In genomic region chr3:56590814-56591213, GRCh38 we compare ENCODE assay signal across 17 cellular contexts. TPM values are rescaled to one million over a fixed set of nuclear protein-coding genes. Genes with fewer than 3 reads are reported as not detected.
A peak's percentile ranks its signal among the peaks of the same experiment; 100 is the strongest.
DNase-seq lines count a peak whose midpoint lies in the region; ATAC-seq, FAIRE-seq and TF ChIP-seq lines count a peak whose summit lies in the region.
"Had no signal": no experiment of that assay in that cellular context is flagged by ENCODE, and none has a peak within 500 bp of the region (broad histone marks: within the 10 kb centered on the region; RNA-seq: fewer than 3 reads in every experiment).

No MANE protein-coding gene starts in this region.

- no peak overlapping the region for H3K14ac ChIP-seq in IMR-90 (replicated peaks; ENCODE audit: low read depth, low read length)
- no peak overlapping the region for H3K14ac ChIP-seq in H1 (ENCODE audit: insufficient read length)

- no peak overlapping the region for H2BK20ac ChIP-seq in IMR-90 (ENCODE audit: low read depth, low read length)
- H2BK20ac ChIP-seq in H1 (ENCODE audit: low read length) = no peak overlapping the region

- ATAC-seq in IMR-90 (ENCODE audit: low read depth) (peak; percentile 69), GM21367 (IDR thresholded peaks at IDR 0.05; ENCODE audit: unreplicated experiment) (no peak), GM18870 (IDR thresholded peaks at IDR 0.05; ENCODE audit: unreplicated experiment) (no peak), GM18519 (IDR thresholded peaks at IDR 0.05; ENCODE audit: low FRiP score, unreplicated experiment) (no peak)
- ATAC-seq: right lobe of liver; stimulated activated naive CD8-positive, alpha-beta T cell treated with anti-CD3 and anti-CD28 coated beads, Interleukin-15, Interleukin-2, amounts not matched to agents 100 U/mL and 50 U/mL, for 24 hours had no signal

- H2BK15ac ChIP-seq in IMR-90 (ENCODE audit: low read depth, low read length) (no peak overlapping the region), H1 (ENCODE audit: low read length) (no peak overlapping the region), mesendoderm (replicated peaks; ENCODE audit: low read depth) (no peak overlapping the region)

- TF ChIP-seq RAD21 in IMR-90 (IDR thresholded peaks at IDR 0.05; ENCODE audit: low read length) (no peak), H1 (IDR thresholded peaks at IDR 0.05 in 1 of 2, conservative IDR thresholded peaks at IDR 0.05 in 1 of 2; ENCODE audit: low read depth in 2 of 2, low read length in 2 of 2) (no peak)

- POLR2A ChIA-PET in CD8-positive, alpha-beta memory T cell (lab: Charles Lee) = interaction anchor here (0.9 kb wide), 1 partner anchor 92 kb away, joined by 3 read pairs; no protein-coding TSS in a partner anchor
- POLR2A ChIA-PET in IMR-90 (lab: Charles Lee; ENCODE audit: unreplicated experiment) = no interaction called here
- POLR2A ChIA-PET in H1 (lab: Charles Lee; ENCODE audit: partially characterized antibody) = interaction anchor here (1.2 kb wide), 1 partner anchor 15 kb away, joined by 4 read pairs; no protein-coding TSS in a partner anchor

- no peaks in the 10 kb centered on the region for H3K36me3 ChIP-seq in CD8-positive, alpha-beta memory T cell (ENCODE audit: insufficient read depth, low read length)
- H3K36me3 ChIP-seq in IMR-90 (ENCODE audit: control insufficient read depth, insufficient read depth, low read length) (peaks cover 2% of the 10 kb centered on the region; the same call in 1 of the 2 replicates), H1 (ENCODE audit: control insufficient read depth in 2 of 4, insufficient read depth in 4 of 4, low read length in 3 of 4) (peaks cover 0 to 11% (median 7%) of the 10 kb centered on the region in 4 experiments; a peak in 2 of 8 replicates), mesendoderm (ENCODE audit: control insufficient read depth, insufficient read depth, low read length) (no peaks in the 10 kb centered on the region)

- H3K4ac ChIP-seq in IMR-90 (ENCODE audit: low read depth, low read length) (no peak overlapping the region), H1 (replicated peaks; ENCODE audit: insufficient read length, low read depth, low read length) (no peak overlapping the region), mesendoderm (ENCODE audit: low read depth, low read length) (no peak overlapping the region)

- H2AFZ ChIP-seq in IMR-90 (replicated peaks; ENCODE audit: low read length, poor library complexity) (no peak overlapping the region), H1 (ENCODE audit: low read length) (no peak overlapping the region)

- no peak for TF ChIP-seq EP300 in H1 (IDR thresholded peaks at IDR 0.05; ENCODE audit: borderline replicate concordance in 1 of 2, low read depth in 2 of 2, low read length in 2 of 2)

- H2BK12ac ChIP-seq in H1 (ENCODE audit: low read depth, low read length) = no peak overlapping the region

- no peak overlapping the region for H3K4me3 Mint-ChIP-seq in CD8-positive, alpha-beta memory T cell

- intact Hi-C loops in IMR-90 (cut with micrococcal nuclease) = no loop called here

- H4K20me1 ChIP-seq in IMR-90 (ENCODE audit: insufficient read depth, low read length) (0 out of 2 replicates have a peak, but pooled peaks cover 2% of the 10 kb centered on the region), H1 (replicated peaks in 1 of 2; ENCODE audit: control insufficient read depth in 1 of 2, insufficient read depth in 2 of 2, low read length in 2 of 2) (no peaks in the 10 kb centered on the region)

- H3K9me3 Mint-ChIP-seq in CD8-positive, alpha-beta memory T cell = no peaks in the 10 kb centered on the region

- no TSS peak for BruUV-seq in IMR-90 (replicated peaks; lab: Mats Ljungman, UMichigan)

- H2AK5ac ChIP-seq in IMR-90 (ENCODE audit: low read depth, low read length) (no peak overlapping the region), H1 (ENCODE audit: low read depth, low read length) (no peak overlapping the region), mesendoderm (ENCODE audit: low read length) (no peak overlapping the region)

- CTCF ChIA-PET in CD8-positive, alpha-beta memory T cell (lab: Charles Lee) = interaction anchor here (0.9 kb wide), 1 partner anchor 16 kb away, joined by 3 read pairs; no protein-coding TSS in a partner anchor
- CTCF ChIA-PET in IMR-90 (lab: Yijun Ruan, JAX) (no interaction called here), H1 (lab: Charles Lee; ENCODE audit: partially characterized antibody) (no interaction called here)

- no peaks in the 10 kb centered on the region for H3K79me2 ChIP-seq in H1 (ENCODE audit: control insufficient read depth in 1 of 2, insufficient read depth in 2 of 2, low read length in 2 of 2)
- H3K79me2 ChIP-seq in mesendoderm (ENCODE audit: control insufficient read depth, insufficient read depth, low read length) = no peaks in the 10 kb centered on the region

- H3K18ac ChIP-seq in IMR-90 (ENCODE audit: low read depth, low read length) (no peak overlapping the region), H1 (ENCODE audit: extremely low read depth, low read length) (no peak overlapping the region), mesendoderm (ENCODE audit: low read length) (no peak overlapping the region)

- H2AK9ac ChIP-seq in IMR-90 (replicated peaks; ENCODE audit: low read depth, low read length, poor library complexity) = no peak overlapping the region

- H3K9ac ChIP-seq in IMR-90 (ENCODE audit: low read depth, low read length) = no peak overlapping the region
- H3K9ac ChIP-seq in H1 (replicated peaks in 1 of 4; ENCODE audit: extremely low read depth in 1 of 4, low read depth in 3 of 4, low read length in 3 of 4) = no peak overlapping the region
- H3K9ac ChIP-seq in mesendoderm (ENCODE audit: low read length) = no peak overlapping the region

- H3K56ac ChIP-seq in IMR-90 (ENCODE audit: extremely low read depth, insufficient read depth, low read length) (no peak overlapping the region), H1 (replicated peaks; ENCODE audit: insufficient read length, low read depth, low read length) (no peak overlapping the region), mesendoderm (ENCODE audit: low read length) (no peak overlapping the region)

- dilution Hi-C loops in IMR-90 (cut with HindIII; ENCODE audit: low sequenced_read_pairs, unreplicated experiment) = no loop called here

- no CpG with 5 or more reads among the region's 1 CpG for WGBS in IMR-90 (ENCODE audit: extremely low coverage in 2 of 2, insufficient read length in 1 of 2), 2 experiments
- 61% methylated on average over 1 of the region's 1 CpG; no CpG with 5 or more reads in 1 of the 2 experiments for WGBS in H1 (ENCODE audit: extremely low coverage in 1 of 2, insufficient coverage in 1 of 2, insufficient read length in 1 of 2, insufficient replicate concordance in 2 of 2, low coverage in 1 of 2, low lambda C conversion rate in 2 of 2, missing lambda C conversion rate in 1 of 2), 2 experiments
- WGBS in mesendoderm (ENCODE audit: extremely low coverage, insufficient coverage, low lambda C conversion rate) = no CpG with 5 or more reads among the region's 1 CpG

- no peaks in the 10 kb centered on the region for H3K27me3 ChIP-seq in CD8-positive, alpha-beta memory T cell (ENCODE audit: insufficient read depth, low read length, poor library complexity, severe bottlenecking)
- H3K27me3 ChIP-seq in IMR-90 (ENCODE audit: control insufficient read depth, insufficient read depth, low read length) (no peaks in the 10 kb centered on the region), H1 (replicated peaks in 1 of 4; ENCODE audit: control insufficient read depth in 3 of 4, extremely low read depth in 1 of 4, insufficient read depth in 3 of 4, low read length in 3 of 4) (no peaks in the 10 kb centered on the region), mesendoderm (ENCODE audit: insufficient read depth, low read length, poor library complexity) (no peaks in the 10 kb centered on the region)
- H3K27me3 ChIP-seq: cardiac muscle cell, right lobe of liver had no signal

- no peak overlapping the region for H3K4me3 ChIP-seq in CD8-positive, alpha-beta memory T cell (ENCODE audit: low read length)
- H3K4me3 ChIP-seq in IMR-90 (ENCODE audit: insufficient read depth, low read depth, low read length) = no peak overlapping the region
- no peak overlapping the region for H3K4me3 ChIP-seq in H1 (ENCODE audit: extremely low read depth in 1 of 4, insufficient read depth in 2 of 4, low read depth in 3 of 4, low read length in 4 of 4)
- no peak overlapping the region for H3K4me3 ChIP-seq in mesendoderm (ENCODE audit: low read length)
- H3K4me3 ChIP-seq: cardiac muscle cell, right lobe of liver had no signal

- no peak overlapping the region for H4K5ac ChIP-seq in IMR-90 (ENCODE audit: low read depth, low read length)
- no peak overlapping the region for H4K5ac ChIP-seq in H1 (ENCODE audit: insufficient read length, low read depth, low read length)
- no peak overlapping the region for H4K5ac ChIP-seq in mesendoderm (ENCODE audit: low read length)

- H4K8ac ChIP-seq in IMR-90 (ENCODE audit: low read depth in 2 of 2, low read length in 2 of 2) (no peak overlapping the region), H1 (ENCODE audit: extremely low read depth, insufficient read depth, low read length) (no peak overlapping the region), mesendoderm (ENCODE audit: low read depth, low read length) (no peak overlapping the region)

- H3K23ac ChIP-seq in IMR-90 (ENCODE audit: low read depth, low read length) = no peak overlapping the region
- H3K23ac ChIP-seq in H1 (ENCODE audit: insufficient read length) = no peak overlapping the region
- H3K23ac ChIP-seq in mesendoderm (ENCODE audit: low read length) = no peak overlapping the region

- H3K4me1 Mint-ChIP-seq in CD8-positive, alpha-beta memory T cell = peaks cover 38 to 57% (median 54%) of the 10 kb centered on the region in 3 donors

- H3K79me1 ChIP-seq in IMR-90 (ENCODE audit: low read depth in 1 of 2, low read length in 2 of 2) (peaks cover 0 to 3% of the 10 kb centered on the region in 2 experiments; a peak in 2 of 4 replicates), H1 (ENCODE audit: low read depth, low read length) (no peaks in the 10 kb centered on the region), mesendoderm (ENCODE audit: low read length) (no peaks in the 10 kb centered on the region)

- peaks cover 5% of the 10 kb centered on the region; the same call in 1 of the 2 replicates for H3K9me1 ChIP-seq in IMR-90 (ENCODE audit: insufficient read depth, low read length)

- no peak overlapping the region for H2BK120ac ChIP-seq in IMR-90 (ENCODE audit: low read depth, low read length)
- no peak overlapping the region for H2BK120ac ChIP-seq in H1 (replicated peaks; ENCODE audit: low read depth, low read length)
- H2BK120ac ChIP-seq in mesendoderm (ENCODE audit: low read depth, low read length) = no peak overlapping the region

- DNase-seq in CD8-positive, alpha-beta memory T cell = no peak
- peak; percentile 12 for DNase-seq in IMR-90
- DNase-seq in H1 (ENCODE audit: low read depth in 1 of 2, low spot score in 2 of 2) = no peak
- DNase-seq in mesendoderm = peak; percentile 89
- no peak for DNase-seq in stimulated activated naive CD4-positive, alpha-beta T cell treated with Interleukin-2 at 50 U/mL for 16 hours (lab: John Stamatoyannopoulos, UW)
- DNase-seq: activated effector memory CD4-positive, alpha-beta T cell treated with Interleukin-2 at 50 U/mL for 16 hours; erythroblast; NCI-H1105; NCI-H446 treated with DMSO at 0.1 percent for 48 hours; right lobe of liver; stimulated activated naive CD8-positive, alpha-beta T cell treated with anti-CD3 and anti-CD28 coated beads, Interleukin-15, Interleukin-2, amounts not matched to agents 100 U/mL and 50 U/mL, for 24 hours had no signal

- peak overlapping the region; percentile 28 for H2BK5ac ChIP-seq in IMR-90 (ENCODE audit: low read depth, low read length, poor library complexity, severe bottlenecking)
- H2BK5ac ChIP-seq in H1 (ENCODE audit: low read depth, low read length) = no peak overlapping the region
- no peak overlapping the region for H2BK5ac ChIP-seq in mesendoderm (ENCODE audit: low read length)

- H3K9me3 ChIP-seq in CD8-positive, alpha-beta memory T cell (ENCODE audit: low read length) = no peaks in the 10 kb centered on the region
- H3K9me3 ChIP-seq in IMR-90 (ENCODE audit: control insufficient read depth, insufficient read depth, low read length) (no peaks in the 10 kb centered on the region), H1 (ENCODE audit: insufficient read depth in 2 of 2, low read depth in 1 of 2, low read length in 1 of 2) (no peaks in the 10 kb centered on the region)
- H3K9me3 ChIP-seq: right lobe of liver had no signal

- no peaks in the 10 kb centered on the region for H3K23me2 ChIP-seq in H1 (ENCODE audit: low read depth, low read length)

- in situ Hi-C loops in IMR-90 (cut with MboI; ENCODE audit: low sequenced_read_pairs) = no loop called here

- no peaks in the 10 kb centered on the region for H3K27me3 Mint-ChIP-seq in CD8-positive, alpha-beta memory T cell

- FAIRE-seq in H1 (lab: Jason Lieb, UNC) = peak; percentile 73
- FAIRE-seq: GM12892, RCC 7860 had no signal

- H3K36me3 Mint-ChIP-seq in CD8-positive, alpha-beta memory T cell = peaks cover 6 to 16% (median 6%) of the 10 kb centered on the region in 3 donors

- H3K27ac Mint-ChIP-seq in CD8-positive, alpha-beta memory T cell = peak overlapping the region; percentile 61 to 95 (median 77)

- TF ChIP-seq CTCF in IMR-90 (conservative IDR thresholded peaks at IDR 0.05; ENCODE audit: low read depth, low read length) (no peak), H1 (IDR thresholded peaks at IDR 0.05; ENCODE audit: control extremely low read depth in 1 of 3, insufficient read depth in 1 of 3, low read depth in 1 of 3, low read length in 3 of 3) (no peak)

- H3K4me1 ChIP-seq in CD8-positive, alpha-beta memory T cell (ENCODE audit: insufficient read depth, low read length) = peaks cover 40% of the 10 kb centered on the region
- H3K4me1 ChIP-seq in IMR-90 (ENCODE audit: control insufficient read depth, insufficient read depth, low read length) (peaks cover 10% of the 10 kb centered on the region), H1 (replicated peaks in 1 of 4; ENCODE audit: control insufficient read depth in 3 of 4, insufficient read depth in 4 of 4, low read length in 3 of 4) (no peaks in the 10 kb centered on the region), mesendoderm (ENCODE audit: control insufficient read depth, low read depth, low read length) (peaks cover 2% of the 10 kb centered on the region)
- H3K4me1 ChIP-seq: right lobe of liver had no signal

- no peak overlapping the region for H3K27ac ChIP-seq in CD8-positive, alpha-beta memory T cell (ENCODE audit: low read depth, low read length)
- no peak overlapping the region; the same call in 1 of the 2 replicates for H3K27ac ChIP-seq in IMR-90 (ENCODE audit: insufficient read depth, low read length)
- H3K27ac ChIP-seq in H1 (ENCODE audit: low read depth, low read length) = no peak overlapping the region
- H3K27ac ChIP-seq in mesendoderm (ENCODE audit: low read depth, low read length) = no peak overlapping the region
- H3K27ac ChIP-seq: cardiac muscle cell, right lobe of liver had no signal

- H3K4me2 ChIP-seq in IMR-90 (ENCODE audit: low read depth, low read length) = peak overlapping the region; percentile 45; the same call in 1 of the 2 replicates
- H3K4me2 ChIP-seq in H1 (ENCODE audit: insufficient read depth in 1 of 2, low read depth in 2 of 2, low read length in 2 of 2) = no peak overlapping the region
- no peak overlapping the region for H3K4me2 ChIP-seq in mesendoderm (ENCODE audit: low read length)

- no peak overlapping the region for H4K91ac ChIP-seq in IMR-90 (ENCODE audit: insufficient read depth, low read depth, low read length)
- H4K91ac ChIP-seq in H1 (replicated peaks; ENCODE audit: insufficient read length, low read length) = no peak overlapping the region

- no peak for TF ChIP-seq POLR2A in IMR-90 (IDR thresholded peaks at IDR 0.05; ENCODE audit: low read depth, low read length)
- no peak for TF ChIP-seq POLR2A in H1 (IDR thresholded peaks at IDR 0.05; ENCODE audit: control extremely low read depth in 1 of 2, low read depth in 2 of 2, low read length in 2 of 2)

RNA-seq across cellular contexts. Expression of gene CCDC66, which starts 33.8 kb away (rescaled TPM):
- 10 to 100 TPM; 35.7 to 38.7 TPM for total RNA-seq in CD8-positive, alpha-beta memory T cell
- polyA plus RNA-seq in CD8-positive, alpha-beta memory T cell = 25.0 TPM
- total RNA-seq in IMR-90 (2012; rRNA removed) = 9.1 and 12.2 TPM in 2 replicates
- polyA plus RNA-seq in IMR-90 (2012; rRNA removed) = 3.7 and 6.0 TPM in 2 replicates
- 0.37 and 0.75 TPM in 2 replicates for polyA plus RNA-seq in IMR-90 (2012; cell fraction: cytosol; rRNA removed)
- 3.4 and 20.4 TPM in 2 replicates for polyA plus RNA-seq in IMR-90 (2012; cell fraction: nucleus; rRNA removed; ENCODE audit: low replicate concordance)
- 24.3 and 29.3 TPM in 2 replicates for total RNA-seq in H1 (2021; fragmentation: NEBNext Ultra II Directional; extraction: Animal tissue kit (Norgen Biotek cat#: 25700))
- polyA plus RNA-seq in H1 (2011; rRNA removed) = 4.5 and 9.6 TPM in 2 replicates
- 11.2 TPM for polyA plus RNA-seq in H1 (2011; cell fraction: cytosol; rRNA removed)
- polyA plus RNA-seq in H1 (2011; cell fraction: nucleus; rRNA removed) = 12.2 TPM
- polyA plus RNA-seq in H1 (2012, experiment 1 of 2) = 10.1 to 18.8 TPM (median 12.0 TPM) in 4 replicates
- 1.2 TPM for polyA plus RNA-seq in H1 (2012, experiment 2 of 2)
- 22.7 TPM for polyA plus RNA-seq in H1 (2013, experiment 1 of 2)
- 18.3 TPM for polyA plus RNA-seq in H1 (2013, experiment 2 of 2)
- polyA minus RNA-seq in H1 (2011; rRNA and poly(A)+ RNA removed) = 24.1 and 33.3 TPM in 2 replicates
- 9.3 TPM for polyA minus RNA-seq in H1 (2011; cell fraction: cytosol; rRNA and poly(A)+ RNA removed)
- polyA minus RNA-seq in H1 (2011; cell fraction: nucleus; rRNA and poly(A)+ RNA removed) = 74.0 TPM
- polyA plus RNA-seq in mesendoderm (2013, experiment 1 of 2) = 17.3 TPM
- 16.5 TPM for polyA plus RNA-seq in mesendoderm (2013, experiment 2 of 2)

Comparison
In these comparisons a context has a peak if more than half of its experiments do, and no peak if none do; other contexts are left out.
1. DNase-seq: peak in IMR-90 (single experiment) and mesendoderm (single experiment); none in CD8-positive, alpha-beta memory T cell (0 of 5), H1 (0 of 2) and stimulated activated naive CD4-positive, alpha-beta T cell treated with Interleukin-2 at 50 U/mL for 16 hours (single experiment).